ENCODE assay signal across 8 cellular contexts in the genomic region with DNA sequence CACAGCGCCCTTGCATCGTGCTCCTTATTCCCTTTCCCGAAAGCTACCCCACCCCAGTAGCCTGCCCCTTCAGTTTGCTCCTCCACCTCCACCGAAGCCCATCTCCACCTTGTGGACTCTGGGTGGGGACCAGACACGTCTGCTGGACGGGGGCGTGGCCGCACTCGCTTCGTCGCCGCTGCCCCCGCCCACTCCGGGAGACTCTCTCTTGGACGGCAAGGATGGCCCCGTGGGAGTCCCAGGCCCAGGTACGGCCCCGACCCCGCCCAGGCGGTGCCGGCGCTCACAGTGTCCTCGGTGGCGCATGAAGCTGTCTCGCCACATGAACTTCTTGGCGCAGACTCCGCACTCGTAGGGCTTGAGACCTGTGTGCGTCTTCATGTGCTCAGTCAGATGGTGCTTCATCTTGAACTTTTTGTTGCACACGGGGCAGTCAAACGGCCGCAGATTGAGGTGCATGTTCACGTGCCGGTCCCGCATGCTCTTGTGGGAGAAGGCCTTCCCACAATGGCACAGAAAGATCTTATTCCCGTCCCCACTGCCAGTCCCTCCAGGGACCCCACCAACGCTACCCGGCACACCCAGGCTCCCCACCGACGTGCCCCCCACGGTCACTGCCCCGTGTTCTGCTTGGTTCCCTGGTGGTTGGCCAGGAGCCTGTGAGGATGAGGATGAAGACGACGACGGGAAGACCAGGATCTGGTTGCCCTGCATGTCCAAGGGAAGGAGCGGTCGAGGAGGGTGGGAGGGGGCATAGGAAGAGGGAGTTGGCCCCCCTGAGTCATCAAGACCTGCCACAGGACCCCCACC. TPM values are rescaled to one million over a fixed set of nuclear protein-coding genes. Genes with fewer than 3 reads are reported as not detected.
DNase-seq lines count a peak whose midpoint lies in the region; ATAC-seq and TF ChIP-seq lines count a peak whose summit lies in the region.

No MANE protein-coding gene starts in this region.

- H3K27me3 ChIP-seq in foreskin keratinocyte = no peaks in the 10 kb centered on the region

- DNase-seq in activated T-cell treated with anti-CD3 and anti-CD28 coated beads, Interleukin-2, amount 50 U/mL, for 1 hour = peak; percentile 37
- DNase-seq in activated T-cell treated with anti-CD3 and anti-CD28 coated beads for 4 hours = no peak
- peak; percentile 28 to 31 for DNase-seq in activated CD4-positive, alpha-beta T cell treated with anti-CD3 and anti-CD28 coated beads, Interleukin-2, amount 50 U/mL, for 48 hours
- DNase-seq in foreskin keratinocyte = peak; percentile 17 to 54
- peak; percentile 20 for DNase-seq in retina
- DNase-seq in AG08395 (ENCODE audit: low spot score) = no peak
- no peak for DNase-seq in nucleus accumbens (lab: John Stamatoyannopoulos, UW)
- DNase-seq in KG1 (lab: John Stamatoyannopoulos, UW) = no peak

- TF ChIP-seq CTCF in foreskin keratinocyte (conservative IDR thresholded peaks at IDR 0.05) = no peak

- peak overlapping the region; percentile 86 for H3K27ac ChIP-seq in foreskin keratinocyte

- no peak for ATAC-seq in foreskin keratinocyte

- H3K4me1 ChIP-seq in foreskin keratinocyte = peaks cover 20% of the 10 kb centered on the region

RNA-seq across cellular contexts. Expression of gene TAPBP, which starts 1.3 kb away (rescaled TPM):
- 87.4 and 105 TPM in 2 replicates for total RNA-seq in foreskin keratinocyte
- 61.7 and 64.0 TPM in 2 replicates for polyA plus RNA-seq in foreskin keratinocyte

RNA-seq across cellular contexts. Expression of gene ZBTB22, which starts 2.4 kb away (rescaled TPM):
- total RNA-seq in foreskin keratinocyte = 9.5 and 10.9 TPM in 2 replicates
- 8.4 and 9.0 TPM in 2 replicates for polyA plus RNA-seq in foreskin keratinocyte

RNA-seq across cellular contexts. Expression of gene DAXX, which starts 7.6 kb away (rescaled TPM):
- 57.6 and 59.2 TPM in 2 replicates for total RNA-seq in foreskin keratinocyte
- polyA plus RNA-seq in foreskin keratinocyte = 47.8 and 51.2 TPM in 2 replicates

RNA-seq across cellular contexts. Expression of gene RGL2, which starts 16.4 kb away (rescaled TPM):
- total RNA-seq in foreskin keratinocyte = 30.4 and 31.0 TPM in 2 replicates
- polyA plus RNA-seq in foreskin keratinocyte = 23.1 and 24.4 TPM in 2 replicates

RNA-seq across cellular contexts. Expression of gene PFDN6, which starts 25.7 kb away (rescaled TPM):
- 76.8 and 89.5 TPM in 2 replicates for total RNA-seq in foreskin keratinocyte
- polyA plus RNA-seq in foreskin keratinocyte = 169 TPM in 2 replicates

Comparison
In these comparisons a context has a peak if more than half of its experiments do, and no peak if none do; other contexts are left out.
1. DNase-seq: peak in activated T-cell treated with anti-CD3 and anti-CD28 coated beads, Interleukin-2, amount 50 U/mL, for 1 hour (single experiment), activated CD4-positive, alpha-beta T cell treated with anti-CD3 and anti-CD28 coated beads, Interleukin-2, amount 50 U/mL, for 48 hours (2 of 2), foreskin keratinocyte (2 of 2) and retina (single experiment); none in activated T-cell treated with anti-CD3 and anti-CD28 coated beads for 4 hours (single experiment), AG08395 (single experiment), nucleus accumbens (0 of 56) and KG1 (single experiment).